In the genomic region with DNA sequence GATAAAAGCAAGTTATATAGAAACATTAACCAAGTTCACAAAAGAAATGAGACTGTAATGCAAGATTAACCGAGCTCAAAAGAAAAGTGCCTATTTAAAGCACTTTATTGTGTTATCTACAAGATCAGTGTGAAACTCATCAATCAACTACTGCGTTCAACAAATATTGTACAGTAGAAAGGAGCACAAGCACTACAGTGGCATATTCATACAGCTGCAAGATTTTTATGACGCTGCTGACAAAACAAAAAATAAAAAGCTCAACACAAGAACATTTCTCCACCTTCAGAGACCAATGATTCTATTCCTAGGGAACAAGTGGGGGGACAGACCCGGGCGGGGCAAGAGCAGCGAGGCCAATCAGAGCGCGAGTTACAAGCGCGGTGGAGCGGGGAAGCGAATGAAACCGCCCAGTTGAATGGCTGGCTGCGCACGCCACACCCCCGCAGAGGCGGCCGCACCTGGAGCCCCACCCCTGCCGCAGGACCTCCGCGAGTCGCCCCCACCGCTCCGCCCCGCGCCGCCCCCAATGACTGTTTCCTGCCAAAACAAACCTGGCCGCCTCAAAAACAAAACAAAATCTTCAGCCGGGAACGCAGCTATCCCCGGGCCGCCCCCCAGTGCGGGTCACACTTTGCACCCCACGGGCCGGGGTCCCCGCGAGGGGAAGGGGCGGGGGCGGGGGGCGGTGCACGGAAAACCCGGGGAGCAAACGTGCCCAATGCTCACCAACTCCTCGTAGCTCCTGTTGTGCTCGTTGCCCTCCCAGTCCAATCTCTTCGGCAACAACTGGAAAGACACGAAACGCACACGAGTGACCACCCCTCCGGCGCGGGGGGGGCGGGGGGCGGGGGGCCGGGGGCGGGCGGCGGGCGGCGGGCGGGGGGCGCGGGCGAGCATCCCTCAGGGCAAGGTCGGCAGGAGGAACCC, we compare ENCODE assay signal across 8 cellular contexts. TPM values are rescaled to one million over a fixed set of nuclear protein-coding genes. Genes with fewer than 3 reads are reported as not detected.
DNase-seq lines count a peak whose midpoint lies in the region; ATAC-seq and TF ChIP-seq lines count a peak whose summit lies in the region.

No MANE protein-coding gene starts in this region.

- no peaks in the 10 kb centered on the region for H3K9me3 ChIP-seq in mucosa of stomach (ENCODE audit: control insufficient read depth, low read length)

- H3K36me3 ChIP-seq in KMS-11 (ENCODE audit: insufficient read depth) (no peaks in the 10 kb centered on the region), mucosa of stomach (ENCODE audit: control insufficient read depth, insufficient read depth, low read length) (no peaks in the 10 kb centered on the region)

- TF ChIP-seq CTCF in KMS-11 (conservative IDR thresholded peaks at IDR 0.05; ENCODE audit: low read depth, low read length), result no peak

- peak; percentile 53 for DNase-seq in DMS53 treated with DMSO at 0.1 percent for 48 hours (lab: John Stamatoyannopoulos, UW; ENCODE audit: unreplicated experiment)
- peak; percentile 96 to 98 for DNase-seq in activated T-cell treated with anti-CD3 and anti-CD28 coated beads, Interleukin-2, amount 50 U/mL, for 48 hours
- peak; percentile 92 to 94 for DNase-seq in stimulated activated CD8-positive, alpha-beta memory T cell treated with anti-CD3 and anti-CD28 coated beads, Interleukin-4, amount 100 ng/mL, for 4 hours (ENCODE audit: low read depth in 2 of 2, low spot score in 1 of 2)

- H3K4me1 ChIP-seq in KMS-11 (ENCODE audit: low read depth, poor library complexity, severe bottlenecking) (peaks cover 42% of the 10 kb centered on the region), mucosa of stomach (ENCODE audit: control insufficient read depth, insufficient read depth, low read length) (peaks cover 18% of the 10 kb centered on the region)

- H4K20me1 ChIP-seq in KMS-11 (ENCODE audit: insufficient read depth), result peaks cover 13% of the 10 kb centered on the region; the same call in 1 of the 2 replicates

- ATAC-seq in GM21825 (IDR thresholded peaks at IDR 0.05; ENCODE audit: unreplicated experiment), result peak; percentile 72
- ATAC-seq in esophagus mucosa, result peak; percentile 89

- H3K79me2 ChIP-seq in KMS-11 (ENCODE audit: insufficient read depth, low read depth), result peaks cover 55% of the 10 kb centered on the region

- H3K4me3 ChIP-seq in KMS-11 (IDR thresholded peaks at IDR 0.05; ENCODE audit: insufficient read depth, low read depth, low read length) (no peak overlapping the region), mucosa of stomach (ENCODE audit: low read length) (no peak overlapping the region)

- H2AFZ ChIP-seq in KMS-11 (ENCODE audit: low read depth), result no peak overlapping the region

- peak overlapping the region; percentile 97; the same call in 1 of the 2 replicates for H3K9ac ChIP-seq in KMS-11
- H3K9ac ChIP-seq in mucosa of stomach (ENCODE audit: low read length), result peak overlapping the region; percentile 98

- no peaks in the 10 kb centered on the region for H3K27me3 ChIP-seq in KMS-11 (ENCODE audit: insufficient read depth, low read depth)
- no peaks in the 10 kb centered on the region for H3K27me3 ChIP-seq in mucosa of stomach (ENCODE audit: control insufficient read depth, insufficient read depth, low read length)

- no peak overlapping the region; the same call in 1 of the 2 replicates for H3K27ac ChIP-seq in KMS-11

- peak overlapping the region; percentile 91 for H3K4me2 ChIP-seq in KMS-11

TF ChIP-seq in PFSK-1, 5 proteins besides CTCF, POLR2A, EP300 and RAD21:
- TF ChIP-seq FOXP2 (optimal IDR thresholded peaks at IDR 0.05; ENCODE audit: borderline replicate concordance, extremely low read depth, extremely low read length, insufficient read depth) (peak; percentile 79), TAF1 (IDR thresholded peaks at IDR 0.05; ENCODE audit: borderline replicate concordance, insufficient read depth, low read length) (no peak)

RNA-seq across cellular contexts. Expression of a gene that starts 1.1 kb away (rescaled TPM):
- 11.3 TPM for polyA plus RNA-seq in PFSK-1 (2012; ENCODE audit: insufficient read length, low read depth)
- 20.5 TPM for total RNA-seq in esophagus mucosa

RNA-seq across cellular contexts. Expression of a gene that starts 36.5 kb away (rescaled TPM):
- 392 TPM for polyA plus RNA-seq in PFSK-1 (2012; ENCODE audit: insufficient read length, low read depth)
- 213 TPM for total RNA-seq in esophagus mucosa
